ENCODE assay signal across 16 cellular contexts in genomic region chrX:1075741-1076140, GRCh38.
DNase-seq lines count a peak whose midpoint lies in the region; ATAC-seq and TF ChIP-seq lines count a peak whose summit lies in the region.
"Had no signal": no experiment of that assay in that cellular context is flagged by ENCODE, and none has a peak within 500 bp of the region (broad histone marks: within the 10 kb centered on the region; RNA-seq: fewer than 3 reads in every experiment).

No MANE protein-coding gene starts in this region.

- intact Hi-C loops in Caco-2 (cut with micrococcal nuclease; ENCODE audit: unreplicated experiment) = no loop called here
- intact Hi-C loops in posterior vena cava (cut with DNase I) = no loop called here

- TF ChIP-seq CTCF in Caco-2 (IDR thresholded peaks at IDR 0.05; ENCODE audit: insufficient read depth in 1 of 2, low read depth in 1 of 2, low read length in 1 of 2, severe bottlenecking in 1 of 2, unreplicated experiment in 1 of 2) (no peak), HEK293 (tag by site-specific recombination; IDR thresholded peaks at IDR 0.05) (no peak), coronary artery (IDR thresholded peaks at IDR 0.05) (no peak)

- no peak overlapping the region for H3K27ac ChIP-seq in HEK293 (ENCODE audit: extremely low read depth, low read depth, low read length)
- H3K27ac ChIP-seq in coronary artery = no peak overlapping the region
- H3K27ac ChIP-seq: GM23248 had no signal

- no peaks in the 10 kb centered on the region for H3K27me3 ChIP-seq in Caco-2 (replicated peaks; ENCODE audit: control insufficient read depth, insufficient read depth, low read length)
- H3K27me3 ChIP-seq: BE2C had no signal

- H3K4me3 ChIP-seq in Caco-2 (ENCODE audit: low read depth, low read length) (no peak overlapping the region), HEK293 (ENCODE audit: low read depth, low read length) (no peak overlapping the region), coronary artery (no peak overlapping the region)
- H3K4me3 ChIP-seq: GM23248 had no signal

- H3K36me3 ChIP-seq in Caco-2 (ENCODE audit: control insufficient read depth, insufficient read depth, low read length) = no peaks in the 10 kb centered on the region
- no peaks in the 10 kb centered on the region for H3K36me3 ChIP-seq in HEK293 (ENCODE audit: control insufficient read depth in 2 of 2, insufficient read depth in 1 of 2, low read length in 2 of 2)
- H3K36me3 ChIP-seq: BE2C had no signal

- H3K27me3 Mint-ChIP-seq in Caco-2 (ENCODE audit: insufficient read depth, unreplicated experiment) = peaks cover 2% of the 10 kb centered on the region

- CTCF ChIA-PET in Caco-2 (lab: Charles Lee) = no interaction called here
- CTCF ChIA-PET in HEK293 (lab: Yijun Ruan, JAX) = no interaction called here

- ATAC-seq in HG03095 (IDR thresholded peaks at IDR 0.05; ENCODE audit: unreplicated experiment) (no peak), HG03025 (IDR thresholded peaks at IDR 0.05; ENCODE audit: low FRiP score, unreplicated experiment) (no peak)

- H3K9me3 ChIP-seq in Caco-2 (no peaks in the 10 kb centered on the region), HEK293 (ENCODE audit: control insufficient read depth, insufficient read depth, low read depth, low read length) (no peaks in the 10 kb centered on the region)
- H3K9me3 ChIP-seq: BE2C had no signal

- no TSS peak for BruUV-seq in Caco-2 (replicated peaks; lab: Mats Ljungman, UMichigan)

- H3K36me3 Mint-ChIP-seq in Caco-2 (ENCODE audit: insufficient read depth, unreplicated experiment) = peaks cover 28% of the 10 kb centered on the region

- H3K27ac Mint-ChIP-seq in Caco-2 (ENCODE audit: unreplicated experiment) = peak overlapping the region; percentile 64
- H3K27ac Mint-ChIP-seq: HFFc6 had no signal

- H3K9me3 Mint-ChIP-seq in Caco-2 (ENCODE audit: unreplicated experiment) = peaks cover 16% of the 10 kb centered on the region

- no peak for DNase-seq in Caco-2
- peak; percentile 59 for DNase-seq in coronary artery (ENCODE audit: low spot score)
- DNase-seq in posterior vena cava (ENCODE audit: low spot score) = peak; percentile 10
- DNase-seq in amniotic stem cell (lab: John Stamatoyannopoulos, UW) = no peak
- DNase-seq: ACHN; BE2C; C1 segment of cervical spinal cord; CD4-positive, CD25-positive, alpha-beta regulatory T cell; CD8-positive, alpha-beta memory T cell; COR-L47; GM23248; HCEC 1CT; HFFc6 had no signal

- POLR2A ChIA-PET in Caco-2 (lab: Charles Lee) (no interaction called here), HEK293 (lab: Yijun Ruan, JAX) (no interaction called here)

- H3K4me1 Mint-ChIP-seq in Caco-2 (ENCODE audit: low read depth, unreplicated experiment) = no peaks in the 10 kb centered on the region

- H3K4me1 ChIP-seq in Caco-2 = no peaks in the 10 kb centered on the region
- H3K4me1 ChIP-seq in HEK293 (ENCODE audit: control insufficient read depth, insufficient read depth, low read length) = no peaks in the 10 kb centered on the region
- H3K4me1 ChIP-seq: BE2C had no signal

- no peak overlapping the region for H3K4me3 Mint-ChIP-seq in Caco-2 (ENCODE audit: unreplicated experiment)
- H3K4me3 Mint-ChIP-seq: HFFc6 had no signal

TF ChIP-seq in HEK293, 187 proteins besides CTCF, POLR2A, EP300 and RAD21:
- TF ChIP-seq ZNF174 (tag by site-specific recombination; IDR thresholded peaks at IDR 0.05) (no peak), ZNF146 (tag by site-specific recombination; IDR thresholded peaks at IDR 0.05) (peak; percentile 79)

Comparison
In these comparisons a context has a peak if more than half of its experiments do, and no peak if none do; other contexts are left out.
1. DNase-seq: peak in coronary artery (single experiment) and posterior vena cava (single experiment); none in Caco-2 (0 of 2) and amniotic stem cell (single experiment).